ENCODE assay signal across 1 cellular context in the genomic region with DNA sequence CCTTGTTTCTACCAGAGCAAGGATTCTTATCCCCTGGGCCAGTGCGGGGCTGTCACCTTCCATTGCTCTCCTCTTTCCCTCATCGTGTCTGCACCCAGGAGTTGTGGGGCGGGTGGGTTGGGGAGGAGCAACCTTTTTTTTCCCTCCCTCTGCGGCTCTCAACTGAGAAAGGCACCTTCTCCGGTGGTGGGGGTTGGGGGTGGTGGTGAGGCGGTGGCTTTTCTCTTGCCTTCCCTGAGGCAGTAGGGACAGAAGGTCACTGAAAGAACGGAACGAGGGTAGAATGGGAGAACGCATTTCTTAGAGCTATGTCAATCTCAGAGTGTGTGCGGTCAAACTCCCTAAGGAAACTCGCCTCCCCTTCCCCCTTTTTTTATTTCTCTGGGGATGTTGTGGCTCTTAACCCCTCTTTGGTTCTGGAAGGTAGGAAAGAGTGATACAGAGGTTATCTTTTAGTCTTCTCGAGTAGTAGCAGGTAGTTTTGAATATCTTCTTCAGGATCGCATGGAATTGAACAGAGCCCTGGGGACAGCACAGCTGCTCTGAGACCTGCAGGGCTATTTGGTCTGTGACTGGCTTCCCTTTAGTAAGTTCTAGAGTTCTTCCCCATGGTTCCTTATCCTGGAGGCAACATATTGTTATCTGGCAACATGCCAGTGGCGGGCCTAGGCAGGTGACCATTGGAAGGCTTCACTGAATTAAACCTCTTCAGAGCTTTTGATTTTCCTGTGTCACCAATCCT.
TF ChIP-seq lines count a peak whose summit lies in the region.

No MANE protein-coding gene starts in this region.

TF ChIP-seq in GM12878, 131 proteins besides CTCF, POLR2A, EP300 and RAD21:
- TF ChIP-seq FOS (IDR thresholded peaks at IDR 0.05; ENCODE audit: borderline replicate concordance, extremely low read depth, insufficient read length) (no peak), CREB1 (IDR thresholded peaks at IDR 0.05; ENCODE audit: low read depth) (no peak), IKZF1 (conservative IDR thresholded peaks at IDR 0.05) (peak; percentile 36; the same call in 1 of the 2 replicates), CBX5 (IDR thresholded peaks at IDR 0.05; ENCODE audit: low read depth) (no peak), STAT1 (conservative IDR thresholded peaks at IDR 0.05) (no peak), CBFB (IDR thresholded peaks at IDR 0.05; ENCODE audit: low read depth) (0 out of 2 replicates have a peak, but pooled peaks have one; percentile 19), CHD1 (IDR thresholded peaks at IDR 0.05; ENCODE audit: low read depth, low read length) (no peak), GABPA (IDR thresholded peaks at IDR 0.05; ENCODE audit: low read depth) (no peak), RUNX3 (IDR thresholded peaks at IDR 0.05; ENCODE audit: low read length) (peak; percentile 30; the same call in 1 of the 2 replicates), MEF2A (IDR thresholded peaks at IDR 0.05; ENCODE audit: insufficient read depth, low read depth, low read length) (no peak), NR2F1 (conservative IDR thresholded peaks at IDR 0.05) (0 out of 2 replicates have a peak, but pooled peaks have one; percentile 20), JUND (IDR thresholded peaks at IDR 0.05; ENCODE audit: low read depth, low read length) (no peak), ZNF384 (IDR thresholded peaks at IDR 0.05; ENCODE audit: borderline replicate concordance, low read depth, low read length) (0 out of 2 replicates have a peak, but pooled peaks have one; percentile 14), TAF1 (IDR thresholded peaks at IDR 0.05; ENCODE audit: borderline replicate concordance, low read depth, low read length) (no peak), RAD51 (IDR thresholded peaks at IDR 0.05) (no peak), NBN (IDR thresholded peaks at IDR 0.05) (peak; percentile 45; the same call in 1 of the 2 replicates), SMAD1 (IDR thresholded peaks at IDR 0.05; ENCODE audit: low read depth, partially characterized antibody) (no peak), IKZF2 (IDR thresholded peaks at IDR 0.05) (peak; percentile 26 to 36; a peak in 3 of 4 replicates), ATF7 (IDR thresholded peaks at IDR 0.05; ENCODE audit: low read depth) (no peak)
- TF ChIP-seq, protein P1, sequence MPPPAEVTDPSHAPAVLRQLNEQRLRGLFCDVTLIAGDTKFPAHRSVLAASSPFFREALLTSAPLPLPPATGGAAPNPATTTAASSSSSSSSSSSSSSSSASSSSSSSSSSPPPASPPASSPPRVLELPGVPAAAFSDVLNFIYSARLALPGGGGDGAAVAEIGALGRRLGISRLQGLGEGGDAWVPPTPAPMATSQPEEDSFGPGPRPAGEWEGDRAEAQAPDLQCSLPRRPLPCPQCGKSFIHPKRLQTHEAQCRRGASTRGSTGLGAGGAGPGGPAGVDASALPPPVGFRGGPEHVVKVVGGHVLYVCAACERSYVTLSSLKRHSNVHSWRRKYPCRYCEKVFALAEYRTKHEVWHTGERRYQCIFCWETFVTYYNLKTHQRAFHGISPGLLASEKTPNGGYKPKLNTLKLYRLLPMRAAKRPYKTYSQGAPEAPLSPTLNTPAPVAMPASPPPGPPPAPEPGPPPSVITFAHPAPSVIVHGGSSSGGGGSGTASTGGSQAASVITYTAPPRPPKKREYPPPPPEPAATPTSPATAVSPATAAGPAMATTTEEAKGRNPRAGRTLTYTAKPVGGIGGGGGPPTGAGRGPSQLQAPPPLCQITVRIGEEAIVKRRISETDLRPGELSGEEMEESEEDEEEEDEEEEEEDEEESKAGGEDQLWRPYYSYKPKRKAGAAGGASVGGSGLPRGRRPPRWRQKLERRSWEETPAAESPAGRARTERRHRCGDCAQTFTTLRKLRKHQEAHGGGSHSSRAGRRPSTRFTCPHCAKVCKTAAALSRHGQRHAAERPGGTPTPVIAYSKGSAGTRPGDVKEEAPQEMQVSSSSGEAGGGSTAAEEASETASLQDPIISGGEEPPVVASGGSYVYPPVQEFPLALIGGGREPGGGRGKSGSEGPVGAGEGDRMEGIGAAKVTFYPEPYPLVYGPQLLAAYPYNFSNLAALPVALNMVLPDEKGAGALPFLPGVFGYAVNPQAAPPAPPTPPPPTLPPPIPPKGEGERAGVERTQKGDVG (CRISPR knock-in tag; IDR thresholded peaks at IDR 0.05), result no peak
- TF ChIP-seq, protein P2, sequence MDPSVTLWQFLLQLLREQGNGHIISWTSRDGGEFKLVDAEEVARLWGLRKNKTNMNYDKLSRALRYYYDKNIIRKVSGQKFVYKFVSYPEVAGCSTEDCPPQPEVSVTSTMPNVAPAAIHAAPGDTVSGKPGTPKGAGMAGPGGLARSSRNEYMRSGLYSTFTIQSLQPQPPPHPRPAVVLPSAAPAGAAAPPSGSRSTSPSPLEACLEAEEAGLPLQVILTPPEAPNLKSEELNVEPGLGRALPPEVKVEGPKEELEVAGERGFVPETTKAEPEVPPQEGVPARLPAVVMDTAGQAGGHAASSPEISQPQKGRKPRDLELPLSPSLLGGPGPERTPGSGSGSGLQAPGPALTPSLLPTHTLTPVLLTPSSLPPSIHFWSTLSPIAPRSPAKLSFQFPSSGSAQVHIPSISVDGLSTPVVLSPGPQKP (IDR thresholded peaks at IDR 0.05; ENCODE audit: low read depth, low read length), result no peak
- TF ChIP-seq, protein P3, sequence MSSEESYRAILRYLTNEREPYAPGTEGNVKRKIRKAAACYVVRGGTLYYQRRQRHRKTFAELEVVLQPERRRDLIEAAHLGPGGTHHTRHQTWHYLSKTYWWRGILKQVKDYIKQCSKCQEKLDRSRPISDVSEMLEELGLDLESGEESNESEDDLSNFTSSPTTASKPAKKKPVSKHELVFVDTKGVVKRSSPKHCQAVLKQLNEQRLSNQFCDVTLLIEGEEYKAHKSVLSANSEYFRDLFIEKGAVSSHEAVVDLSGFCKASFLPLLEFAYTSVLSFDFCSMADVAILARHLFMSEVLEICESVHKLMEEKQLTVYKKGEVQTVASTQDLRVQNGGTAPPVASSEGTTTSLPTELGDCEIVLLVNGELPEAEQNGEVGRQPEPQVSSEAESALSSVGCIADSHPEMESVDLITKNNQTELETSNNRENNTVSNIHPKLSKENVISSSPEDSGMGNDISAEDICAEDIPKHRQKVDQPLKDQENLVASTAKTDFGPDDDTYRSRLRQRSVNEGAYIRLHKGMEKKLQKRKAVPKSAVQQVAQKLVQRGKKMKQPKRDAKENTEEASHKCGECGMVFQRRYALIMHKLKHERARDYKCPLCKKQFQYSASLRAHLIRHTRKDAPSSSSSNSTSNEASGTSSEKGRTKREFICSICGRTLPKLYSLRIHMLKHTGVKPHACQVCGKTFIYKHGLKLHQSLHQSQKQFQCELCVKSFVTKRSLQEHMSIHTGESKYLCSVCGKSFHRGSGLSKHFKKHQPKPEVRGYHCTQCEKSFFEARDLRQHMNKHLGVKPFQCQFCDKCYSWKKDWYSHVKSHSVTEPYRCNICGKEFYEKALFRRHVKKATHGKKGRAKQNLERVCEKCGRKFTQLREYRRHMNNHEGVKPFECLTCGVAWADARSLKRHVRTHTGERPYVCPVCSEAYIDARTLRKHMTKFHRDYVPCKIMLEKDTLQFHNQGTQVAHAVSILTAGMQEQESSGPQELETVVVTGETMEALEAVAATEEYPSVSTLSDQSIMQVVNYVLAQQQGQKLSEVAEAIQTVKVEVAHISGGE (CRISPR knock-in tag; IDR thresholded peaks at IDR 0.05), result no peak
TF ChIP-seq in GM12878: peak in this region for 7.
